1 cellular context compared by ENCODE assay signal in genomic region chr3:47578119-47578630, GRCh38.
TF ChIP-seq lines count a peak whose summit lies in the region.

No MANE protein-coding gene starts in this region.

TF ChIP-seq in HepG2, 621 proteins besides CTCF, POLR2A, EP300 and RAD21 (continued from another document):
- TF ChIP-seq, protein P1, sequence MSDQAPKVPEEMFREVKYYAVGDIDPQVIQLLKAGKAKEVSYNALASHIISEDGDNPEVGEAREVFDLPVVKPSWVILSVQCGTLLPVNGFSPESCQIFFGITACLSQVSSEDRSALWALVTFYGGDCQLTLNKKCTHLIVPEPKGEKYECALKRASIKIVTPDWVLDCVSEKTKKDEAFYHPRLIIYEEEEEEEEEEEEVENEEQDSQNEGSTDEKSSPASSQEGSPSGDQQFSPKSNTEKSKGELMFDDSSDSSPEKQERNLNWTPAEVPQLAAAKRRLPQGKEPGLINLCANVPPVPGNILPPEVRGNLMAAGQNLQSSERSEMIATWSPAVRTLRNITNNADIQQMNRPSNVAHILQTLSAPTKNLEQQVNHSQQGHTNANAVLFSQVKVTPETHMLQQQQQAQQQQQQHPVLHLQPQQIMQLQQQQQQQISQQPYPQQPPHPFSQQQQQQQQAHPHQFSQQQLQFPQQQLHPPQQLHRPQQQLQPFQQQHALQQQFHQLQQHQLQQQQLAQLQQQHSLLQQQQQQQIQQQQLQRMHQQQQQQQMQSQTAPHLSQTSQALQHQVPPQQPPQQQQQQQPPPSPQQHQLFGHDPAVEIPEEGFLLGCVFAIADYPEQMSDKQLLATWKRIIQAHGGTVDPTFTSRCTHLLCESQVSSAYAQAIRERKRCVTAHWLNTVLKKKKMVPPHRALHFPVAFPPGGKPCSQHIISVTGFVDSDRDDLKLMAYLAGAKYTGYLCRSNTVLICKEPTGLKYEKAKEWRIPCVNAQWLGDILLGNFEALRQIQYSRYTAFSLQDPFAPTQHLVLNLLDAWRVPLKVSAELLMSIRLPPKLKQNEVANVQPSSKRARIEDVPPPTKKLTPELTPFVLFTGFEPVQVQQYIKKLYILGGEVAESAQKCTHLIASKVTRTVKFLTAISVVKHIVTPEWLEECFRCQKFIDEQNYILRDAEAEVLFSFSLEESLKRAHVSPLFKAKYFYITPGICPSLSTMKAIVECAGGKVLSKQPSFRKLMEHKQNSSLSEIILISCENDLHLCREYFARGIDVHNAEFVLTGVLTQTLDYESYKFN (CRISPR knock-in tag; conservative IDR thresholded peaks at IDR 0.05) = no peak
- no peak for TF ChIP-seq RARG (CRISPR knock-in tag; IDR thresholded peaks at IDR 0.05; ENCODE audit: low read depth)
- TF ChIP-seq, protein P2, sequence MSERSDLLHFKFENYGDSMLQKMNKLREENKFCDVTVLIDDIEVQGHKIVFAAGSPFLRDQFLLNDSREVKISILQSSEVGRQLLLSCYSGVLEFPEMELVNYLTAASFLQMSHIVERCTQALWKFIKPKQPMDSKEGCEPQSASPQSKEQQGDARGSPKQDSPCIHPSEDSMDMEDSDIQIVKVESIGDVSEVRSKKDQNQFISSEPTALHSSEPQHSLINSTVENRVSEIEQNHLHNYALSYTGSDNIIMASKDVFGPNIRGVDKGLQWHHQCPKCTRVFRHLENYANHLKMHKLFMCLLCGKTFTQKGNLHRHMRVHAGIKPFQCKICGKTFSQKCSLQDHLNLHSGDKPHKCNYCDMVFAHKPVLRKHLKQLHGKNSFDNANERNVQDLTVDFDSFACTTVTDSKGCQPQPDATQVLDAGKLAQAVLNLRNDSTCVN (CRISPR knock-in tag; IDR thresholded peaks at IDR 0.05; ENCODE audit: borderline replicate concordance) = no peak
- TF ChIP-seq, protein P3, sequence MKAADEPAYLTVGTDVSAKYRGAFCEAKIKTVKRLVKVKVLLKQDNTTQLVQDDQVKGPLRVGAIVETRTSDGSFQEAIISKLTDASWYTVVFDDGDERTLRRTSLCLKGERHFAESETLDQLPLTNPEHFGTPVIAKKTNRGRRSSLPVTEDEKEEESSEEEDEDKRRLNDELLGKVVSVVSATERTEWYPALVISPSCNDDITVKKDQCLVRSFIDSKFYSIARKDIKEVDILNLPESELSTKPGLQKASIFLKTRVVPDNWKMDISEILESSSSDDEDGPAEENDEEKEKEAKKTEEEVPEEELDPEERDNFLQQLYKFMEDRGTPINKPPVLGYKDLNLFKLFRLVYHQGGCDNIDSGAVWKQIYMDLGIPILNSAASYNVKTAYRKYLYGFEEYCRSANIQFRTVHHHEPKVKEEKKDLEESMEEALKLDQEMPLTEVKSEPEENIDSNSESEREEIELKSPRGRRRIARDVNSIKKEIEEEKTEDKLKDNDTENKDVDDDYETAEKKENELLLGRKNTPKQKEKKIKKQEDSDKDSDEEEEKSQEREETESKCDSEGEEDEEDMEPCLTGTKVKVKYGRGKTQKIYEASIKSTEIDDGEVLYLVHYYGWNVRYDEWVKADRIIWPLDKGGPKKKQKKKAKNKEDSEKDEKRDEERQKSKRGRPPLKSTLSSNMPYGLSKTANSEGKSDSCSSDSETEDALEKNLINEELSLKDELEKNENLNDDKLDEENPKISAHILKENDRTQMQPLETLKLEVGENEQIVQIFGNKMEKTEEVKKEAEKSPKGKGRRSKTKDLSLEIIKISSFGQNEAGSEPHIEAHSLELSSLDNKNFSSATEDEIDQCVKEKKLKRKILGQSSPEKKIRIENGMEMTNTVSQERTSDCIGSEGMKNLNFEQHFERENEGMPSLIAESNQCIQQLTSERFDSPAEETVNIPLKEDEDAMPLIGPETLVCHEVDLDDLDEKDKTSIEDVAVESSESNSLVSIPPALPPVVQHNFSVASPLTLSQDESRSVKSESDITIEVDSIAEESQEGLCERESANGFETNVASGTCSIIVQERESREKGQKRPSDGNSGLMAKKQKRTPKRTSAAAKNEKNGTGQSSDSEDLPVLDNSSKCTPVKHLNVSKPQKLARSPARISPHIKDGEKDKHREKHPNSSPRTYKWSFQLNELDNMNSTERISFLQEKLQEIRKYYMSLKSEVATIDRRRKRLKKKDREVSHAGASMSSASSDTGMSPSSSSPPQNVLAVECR (CRISPR knock-in tag; IDR thresholded peaks at IDR 0.05; ENCODE audit: borderline replicate concordance) = peak; percentile 25; the same call in 1 of the 2 replicates
- peak; percentile 38 for TF ChIP-seq HNRNPK (IDR thresholded peaks at IDR 0.05; ENCODE audit: low read depth, low read length, poor library complexity, severe bottlenecking)
- no peak for TF ChIP-seq KDM5A (IDR thresholded peaks at IDR 0.05; ENCODE audit: borderline replicate concordance, low read length)
- 0 out of 2 replicates have a peak, but pooled peaks have one; percentile 8 for TF ChIP-seq ZNF451 (CRISPR knock-in tag; IDR thresholded peaks at IDR 0.05)
